1 cellular context compared by ENCODE assay signal in the genomic region with DNA sequence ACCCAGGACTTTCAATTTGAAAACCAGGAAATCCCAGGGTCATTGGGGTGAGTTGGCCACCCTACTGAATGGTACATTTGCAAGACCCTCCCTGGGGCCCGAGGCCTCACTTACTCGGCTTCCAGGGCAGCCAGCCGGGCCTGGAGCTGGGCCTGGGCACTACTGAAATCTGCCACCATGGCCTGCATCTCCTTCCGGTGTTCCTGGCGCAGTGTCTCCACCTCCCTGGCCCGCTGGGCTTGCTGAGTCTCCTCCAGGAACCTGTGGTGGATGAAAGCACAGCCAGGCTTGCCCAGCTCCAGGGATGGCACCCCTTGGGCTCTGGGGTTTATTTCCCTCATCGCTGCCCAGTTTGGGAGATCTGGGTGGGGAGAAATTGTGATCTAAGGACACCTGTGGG.
TF ChIP-seq lines count a peak whose summit lies in the region.

No MANE protein-coding gene starts in this region.

TF ChIP-seq in H1, 55 proteins besides CTCF, POLR2A, EP300 and RAD21 (continued from another document):
- TF ChIP-seq EGR1 (IDR thresholded peaks at IDR 0.05; ENCODE audit: borderline replicate concordance, low read depth, low read length) = no peak
